2 cellular contexts compared by ENCODE assay signal in genomic region chr12:116160883-116161458, GRCh38.
TF ChIP-seq lines count a peak whose summit lies in the region.

No MANE protein-coding gene starts in this region.

TF ChIP-seq in HEK293, 187 proteins besides CTCF, POLR2A, EP300 and RAD21 (continued from another document):
- no peak for TF ChIP-seq ZNF488 (tag by site-specific recombination; IDR thresholded peaks at IDR 0.05)
- TF ChIP-seq ZBTB1 (tag by site-specific recombination; IDR thresholded peaks at IDR 0.05): no peak
- TF ChIP-seq ZNF561 (tag by site-specific recombination; IDR thresholded peaks at IDR 0.05; ENCODE audit: borderline replicate concordance): no peak
- peak; percentile 61; the same call in 1 of the 2 replicates for TF ChIP-seq ZNF10 (tag by site-specific recombination; IDR thresholded peaks at IDR 0.05)
- no peak for TF ChIP-seq ZNF350 (tag by site-specific recombination; IDR thresholded peaks at IDR 0.05)
- TF ChIP-seq ZNF530 (tag by site-specific recombination; IDR thresholded peaks at IDR 0.05; ENCODE audit: low read depth): no peak
TF ChIP-seq in HEK293: peak in this region for 1.

TF ChIP-seq in K562, 482 proteins besides CTCF, POLR2A, EP300 and RAD21 (continued from another document):
- no peak for TF ChIP-seq TRIM25 (IDR thresholded peaks at IDR 0.05; ENCODE audit: borderline replicate concordance)
- no peak for TF ChIP-seq SIRT6 (IDR thresholded peaks at IDR 0.05; ENCODE audit: low read depth, low read length)
- no peak for TF ChIP-seq RBM39 (optimal IDR thresholded peaks at IDR 0.05; ENCODE audit: low read depth, low read length)
- no peak for TF ChIP-seq ZNF518B (CRISPR knock-in tag; IDR thresholded peaks at IDR 0.05)
- TF ChIP-seq NR2C1 (IDR thresholded peaks at IDR 0.05): peak; percentile 77
- peak; percentile 85 for TF ChIP-seq NR2C1 (tag; IDR thresholded peaks at IDR 0.05)
- 0 out of 2 replicates have a peak, but pooled peaks have one; percentile 46 for TF ChIP-seq SMAD4 (CRISPR knock-in tag; conservative IDR thresholded peaks at IDR 0.05)
- no peak for TF ChIP-seq ERF (CRISPR knock-in tag; IDR thresholded peaks at IDR 0.05)
- peak; percentile 45; the same call in 1 of the 2 replicates for TF ChIP-seq MYC (IDR thresholded peaks at IDR 0.05; ENCODE audit: low read depth, low read length)
- no peak for TF ChIP-seq MYC (CRISPR knock-in tag; IDR thresholded peaks at IDR 0.05; ENCODE audit: borderline replicate concordance, low read depth)
- no peak for TF ChIP-seq CHD2 (IDR thresholded peaks at IDR 0.05; ENCODE audit: low read depth, low read length)
